Comparison of ENCODE assay signal across 8 cellular contexts in the genomic region with DNA sequence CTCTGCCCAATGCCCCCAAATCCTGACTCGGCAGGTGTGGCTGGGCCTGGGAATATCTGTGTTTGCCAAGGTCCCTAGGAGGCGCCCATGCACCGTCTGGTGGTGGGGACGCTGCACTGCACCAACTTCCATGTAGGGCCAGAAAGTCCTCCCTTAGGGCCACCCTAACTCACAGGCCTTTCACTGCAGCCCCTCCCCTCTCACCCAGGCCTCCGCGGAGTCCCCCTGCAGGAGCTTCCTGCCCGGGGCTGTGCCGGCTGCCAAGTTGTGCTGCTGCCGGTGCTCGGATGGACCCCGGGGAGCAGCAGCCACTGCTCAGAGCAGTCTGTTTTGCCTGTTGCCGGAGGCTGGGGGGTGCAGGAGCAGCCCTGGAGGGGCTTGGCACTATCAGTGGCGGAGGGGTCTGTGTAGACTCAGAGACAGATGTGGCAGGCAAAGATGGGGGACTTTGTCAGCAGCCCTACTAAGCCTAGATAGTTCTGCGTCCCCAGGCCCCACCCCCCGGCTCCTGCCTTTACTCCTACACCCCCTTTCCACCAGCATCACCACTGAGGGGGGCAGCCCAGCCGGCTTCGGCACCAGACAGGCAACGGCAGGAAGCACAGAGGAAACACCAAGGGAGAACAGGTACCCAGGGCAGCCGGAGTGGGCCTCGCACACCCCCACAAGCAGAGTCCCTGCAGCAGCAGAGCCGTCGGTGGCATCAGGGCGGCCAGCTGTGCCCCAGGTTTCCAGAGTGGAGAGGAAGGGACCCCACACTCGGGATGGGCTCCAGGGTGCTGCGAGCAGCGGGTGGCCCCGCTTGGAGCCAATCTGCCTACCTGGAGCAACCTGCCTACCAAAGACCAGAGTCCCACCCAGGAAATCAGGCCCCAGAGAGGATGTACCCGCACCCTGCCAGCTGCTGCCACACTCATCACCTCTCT.
DNase-seq lines count a peak whose midpoint lies in the region; ATAC-seq and TF ChIP-seq lines count a peak whose summit lies in the region.

No MANE protein-coding gene starts in this region.

- no peak overlapping the region for H3K27ac Mint-ChIP-seq in osteocyte (ENCODE audit: unreplicated experiment)

- H3K9me3 Mint-ChIP-seq in osteocyte (ENCODE audit: unreplicated experiment), result no peaks in the 10 kb centered on the region

- peak; percentile 41 for TF ChIP-seq CTCF in AG09319 (IDR thresholded peaks at IDR 0.05; ENCODE audit: low read depth, low read length)
- TF ChIP-seq CTCF in GM13977 (IDR thresholded peaks at IDR 0.05; ENCODE audit: extremely low read depth, insufficient read depth, missing control alignments), result peak; percentile 73
- peak; percentile 76 for TF ChIP-seq CTCF in fibroblast of the aortic adventitia (IDR thresholded peaks at IDR 0.05; ENCODE audit: insufficient read depth, low read length)
- peak; percentile 58 for TF ChIP-seq CTCF in osteocyte (IDR thresholded peaks at IDR 0.05)

- in situ Hi-C loops in GM13977 (cut with MboI; ENCODE audit: low pct_unique_long_range_greater_than_20kb, low sequenced_read_pairs, unreplicated experiment), result no loop called here

- no peaks in the 10 kb centered on the region for H3K4me1 Mint-ChIP-seq in osteocyte (ENCODE audit: unreplicated experiment)

- no peak for ATAC-seq in GM18858 (IDR thresholded peaks at IDR 0.05; ENCODE audit: unreplicated experiment)
- no peak for ATAC-seq in HG02885 (IDR thresholded peaks at IDR 0.05; ENCODE audit: poor library complexity, unreplicated experiment)

- H3K36me3 Mint-ChIP-seq in osteocyte (ENCODE audit: unreplicated experiment), result no peaks in the 10 kb centered on the region

- H3K27me3 Mint-ChIP-seq in osteocyte (ENCODE audit: unreplicated experiment), result peaks cover 40% of the 10 kb centered on the region

- H3K4me3 Mint-ChIP-seq in osteocyte (ENCODE audit: unreplicated experiment), result no peak overlapping the region

- DNase-seq in AG09319 (ENCODE audit: extremely low read depth, low read depth) (no peak), GM13977 (ENCODE audit: low spot score) (peak; percentile 74), RPMI7951 (ENCODE audit: low read depth) (peak; percentile 18), fibroblast of the aortic adventitia (ENCODE audit: low read depth) (peak; percentile 22), osteocyte (ENCODE audit: extremely low spot score, unreplicated experiment) (no peak), foreskin melanocyte (no peak)

- no peak overlapping the region for H3K4me3 ChIP-seq in fibroblast of the aortic adventitia (ENCODE audit: low read depth, low read length)

Comparison
In these comparisons a context has a peak if more than half of its experiments do, and no peak if none do; other contexts are left out.
1. DNase-seq: peak in GM13977 (single experiment), RPMI7951 (single experiment) and fibroblast of the aortic adventitia (single experiment); none in AG09319 (single experiment), osteocyte (single experiment) and foreskin melanocyte (single experiment).
2. Peak in every context shown above with its lines, with median percentiles within 50 percentile points of each other: CTCF ChIP-seq.